In the genomic region with DNA sequence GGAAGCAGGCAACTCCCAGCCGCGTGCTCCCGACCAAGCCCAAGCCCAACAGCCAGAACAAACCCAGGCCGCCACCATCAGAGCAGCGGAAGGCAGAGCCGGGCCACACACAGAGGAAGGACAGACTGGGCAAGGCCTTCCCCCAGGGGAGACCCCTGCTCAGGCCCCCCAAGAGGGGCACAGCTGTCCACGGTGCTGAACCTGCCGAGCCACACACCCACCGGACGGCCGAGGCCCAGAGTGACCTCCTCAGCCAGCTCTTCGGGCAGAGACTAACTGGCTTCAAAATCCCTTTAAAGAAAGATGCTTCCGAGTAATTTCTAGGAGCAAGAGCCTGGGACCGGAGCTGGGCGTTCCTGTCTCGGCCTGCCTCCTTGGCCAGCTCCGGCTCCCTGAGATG, we compare ENCODE assay signal across 1 cellular context.
A peak's percentile ranks its signal among the peaks of the same experiment; 100 is the strongest.
TF ChIP-seq lines count a peak whose summit lies in the region.

No MANE protein-coding gene starts in this region.

TF ChIP-seq in A549, 52 proteins besides CTCF, POLR2A, EP300 and RAD21:
- TF ChIP-seq, protein P1, sequence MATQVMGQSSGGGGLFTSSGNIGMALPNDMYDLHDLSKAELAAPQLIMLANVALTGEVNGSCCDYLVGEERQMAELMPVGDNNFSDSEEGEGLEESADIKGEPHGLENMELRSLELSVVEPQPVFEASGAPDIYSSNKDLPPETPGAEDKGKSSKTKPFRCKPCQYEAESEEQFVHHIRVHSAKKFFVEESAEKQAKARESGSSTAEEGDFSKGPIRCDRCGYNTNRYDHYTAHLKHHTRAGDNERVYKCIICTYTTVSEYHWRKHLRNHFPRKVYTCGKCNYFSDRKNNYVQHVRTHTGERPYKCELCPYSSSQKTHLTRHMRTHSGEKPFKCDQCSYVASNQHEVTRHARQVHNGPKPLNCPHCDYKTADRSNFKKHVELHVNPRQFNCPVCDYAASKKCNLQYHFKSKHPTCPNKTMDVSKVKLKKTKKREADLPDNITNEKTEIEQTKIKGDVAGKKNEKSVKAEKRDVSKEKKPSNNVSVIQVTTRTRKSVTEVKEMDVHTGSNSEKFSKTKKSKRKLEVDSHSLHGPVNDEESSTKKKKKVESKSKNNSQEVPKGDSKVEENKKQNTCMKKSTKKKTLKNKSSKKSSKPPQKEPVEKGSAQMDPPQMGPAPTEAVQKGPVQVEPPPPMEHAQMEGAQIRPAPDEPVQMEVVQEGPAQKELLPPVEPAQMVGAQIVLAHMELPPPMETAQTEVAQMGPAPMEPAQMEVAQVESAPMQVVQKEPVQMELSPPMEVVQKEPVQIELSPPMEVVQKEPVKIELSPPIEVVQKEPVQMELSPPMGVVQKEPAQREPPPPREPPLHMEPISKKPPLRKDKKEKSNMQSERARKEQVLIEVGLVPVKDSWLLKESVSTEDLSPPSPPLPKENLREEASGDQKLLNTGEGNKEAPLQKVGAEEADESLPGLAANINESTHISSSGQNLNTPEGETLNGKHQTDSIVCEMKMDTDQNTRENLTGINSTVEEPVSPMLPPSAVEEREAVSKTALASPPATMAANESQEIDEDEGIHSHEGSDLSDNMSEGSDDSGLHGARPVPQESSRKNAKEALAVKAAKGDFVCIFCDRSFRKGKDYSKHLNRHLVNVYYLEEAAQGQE (IDR thresholded peaks at IDR 0.05), result peak; percentile 40; the same call in 1 of the 2 replicates
- TF ChIP-seq, protein P2, sequence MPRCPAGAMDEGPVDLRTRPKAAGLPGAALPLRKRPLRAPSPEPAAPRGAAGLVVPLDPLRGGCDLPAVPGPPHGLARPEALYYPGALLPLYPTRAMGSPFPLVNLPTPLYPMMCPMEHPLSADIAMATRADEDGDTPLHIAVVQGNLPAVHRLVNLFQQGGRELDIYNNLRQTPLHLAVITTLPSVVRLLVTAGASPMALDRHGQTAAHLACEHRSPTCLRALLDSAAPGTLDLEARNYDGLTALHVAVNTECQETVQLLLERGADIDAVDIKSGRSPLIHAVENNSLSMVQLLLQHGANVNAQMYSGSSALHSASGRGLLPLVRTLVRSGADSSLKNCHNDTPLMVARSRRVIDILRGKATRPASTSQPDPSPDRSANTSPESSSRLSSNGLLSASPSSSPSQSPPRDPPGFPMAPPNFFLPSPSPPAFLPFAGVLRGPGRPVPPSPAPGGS (IDR thresholded peaks at IDR 0.05), result no peak
TF ChIP-seq in A549: peak in this region for 1.
